34 cellular contexts compared by ENCODE assay signal in the genomic region with DNA sequence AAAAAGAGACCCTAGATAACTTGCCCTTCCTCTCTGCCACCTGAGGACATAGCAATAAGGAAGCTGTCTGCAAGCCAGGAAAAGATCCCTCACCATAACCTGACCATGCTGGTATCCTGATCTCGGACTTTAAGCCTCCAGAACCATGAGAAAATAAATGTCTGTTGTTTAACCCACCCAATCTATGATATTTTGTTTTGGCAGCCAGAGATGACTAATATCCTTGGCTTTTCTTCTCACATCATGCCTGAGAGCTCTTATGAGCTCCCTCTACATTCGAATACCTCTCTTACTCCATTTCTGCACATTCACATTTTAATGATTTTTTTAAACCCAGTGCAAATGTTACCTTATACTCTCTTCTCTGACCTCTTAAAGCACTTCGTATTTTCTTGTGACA.
"Had no signal": no experiment of that assay in that cellular context is flagged by ENCODE, and none has a peak within 500 bp of the region (broad histone marks: within the 10 kb centered on the region; RNA-seq: fewer than 3 reads in every experiment).

No MANE protein-coding gene starts in this region.

- H3K27ac Mint-ChIP-seq: activated CD4-positive, alpha-beta memory T cell treated with anti-CD3 and anti-CD28 coated beads, Interleukin-2, amount 10 ng/mL, durations not matched to agents 7 days and 5 days; activated CD4-positive, alpha-beta T cell treated with anti-CD3 and anti-CD28 coated beads, Interleukin-2, amount 10 ng/mL, durations not matched to agents 24 days and 14 days; activated T-cell treated with anti-CD3 and anti-CD28 coated beads, Interleukin-2, amount 50 U/mL, for 24 hours; brain; immature natural killer cell; naive thymus-derived CD8-positive, alpha-beta T cell; neural progenitor cell; T-helper 1 cell treated with Interleukin-12 subunit alpha and Interleukin-12 subunit beta and Interleukin-4 antibody, amounts not matched to agents 30 μg/mL and 1 μg/mL, for 36 hours had no signal

- DNase-seq: activated CD4-positive, alpha-beta memory T cell treated with anti-CD3 and anti-CD28 coated beads, Interleukin-2, amount 10 ng/mL, durations not matched to agents 7 days and 5 days; activated CD4-positive, alpha-beta T cell treated with anti-CD3 and anti-CD28 coated beads, Interleukin-2, amount 10 ng/mL, durations not matched to agents 24 days and 14 days; activated CD4-positive, CD25-positive, alpha-beta regulatory T cell treated with anti-CD3 and anti-CD28 coated beads, Interleukin-2, amount 50 U/mL, for 72 hours; activated CD8-positive, alpha-beta memory T cell treated with anti-CD3 and anti-CD28 coated beads, Interleukin-2, amount 50 U/mL, for 48 hours; activated gamma-delta T cell; activated naive CD4-positive, alpha-beta T cell treated with anti-CD3 and anti-CD28 coated beads, Interleukin-2, amount 50 U/mL, for 16 hours; activated T-cell treated with anti-CD3 and anti-CD28 coated beads, Interleukin-2, amount 50 U/mL, for 24 hours; caudate nucleus; dermis blood vessel endothelial cell; effector CD8-positive, alpha-beta T cell; foreskin fibroblast; heart left ventricle; hypothalamus; immature natural killer cell; kidney glomerular epithelial cell; left lung; lower lobe of right lung; mesenchymal stem cell; naive thymus-derived CD8-positive, alpha-beta T cell; occipital lobe; posterior cingulate gyrus; right lobe of liver; stimulated activated CD4-positive, alpha-beta T cell treated with anti-CD3 and anti-CD28 coated beads, Interleukin-12 subunit alpha, Interleukin-12 subunit beta, amount 100 ng/mL, for 4 hours; stimulated activated CD4-positive, alpha-beta T cell treated with anti-CD3 and anti-CD28 coated beads, Interleukin-4, amount 100 ng/mL, for 1 hour; stimulated activated naive CD8-positive, alpha-beta T cell treated with anti-CD3 and anti-CD28 coated beads, Interleukin-15, Interleukin-2, amounts not matched to agents 100 U/mL and 50 U/mL, for 24 hours; SW 1271; T1000; testis; transverse colon had no signal

- H3K9me3 Mint-ChIP-seq: activated CD4-positive, alpha-beta T cell treated with anti-CD3 and anti-CD28 coated beads, Interleukin-2, amount 10 ng/mL, durations not matched to agents 24 days and 14 days; brain; neural progenitor cell had no signal

- H3K4me1 Mint-ChIP-seq: activated CD4-positive, alpha-beta memory T cell treated with anti-CD3 and anti-CD28 coated beads, Interleukin-2, amount 10 ng/mL, durations not matched to agents 7 days and 5 days; activated CD4-positive, alpha-beta T cell treated with anti-CD3 and anti-CD28 coated beads, Interleukin-2, amount 10 ng/mL, durations not matched to agents 24 days and 14 days; brain; immature natural killer cell; naive thymus-derived CD8-positive, alpha-beta T cell; neural progenitor cell had no signal

- H3K9me3 ChIP-seq: heart left ventricle, left lung, lower lobe of right lung, right lobe of liver, testis, transverse colon had no signal

- H3K27ac ChIP-seq: epithelial cell of prostate, heart left ventricle, left lung, lower lobe of right lung, neural progenitor cell, right lobe of liver, skin epidermis, testis, transverse colon had no signal

- H3K4me1 ChIP-seq: heart left ventricle, left lung, lower lobe of right lung, right lobe of liver, testis, transverse colon had no signal

- H3K36me3 ChIP-seq: heart left ventricle, left lung, lower lobe of right lung, neural progenitor cell, right lobe of liver, transverse colon had no signal

- H2AFZ ChIP-seq: neural progenitor cell had no signal

- H3K4me3 Mint-ChIP-seq: activated CD4-positive, alpha-beta memory T cell treated with anti-CD3 and anti-CD28 coated beads, Interleukin-2, amount 10 ng/mL, durations not matched to agents 7 days and 5 days; activated CD4-positive, alpha-beta T cell treated with anti-CD3 and anti-CD28 coated beads, Interleukin-2, amount 10 ng/mL, durations not matched to agents 24 days and 14 days; activated T-cell treated with anti-CD3 and anti-CD28 coated beads, Interleukin-2, amount 50 U/mL, for 24 hours; brain; immature natural killer cell; naive thymus-derived CD8-positive, alpha-beta T cell; neural progenitor cell; T-helper 1 cell treated with Interleukin-12 subunit alpha and Interleukin-12 subunit beta and Interleukin-4 antibody, amounts not matched to agents 30 μg/mL and 1 μg/mL, for 36 hours had no signal

- H3K27me3 ChIP-seq: heart left ventricle, left lung, neural progenitor cell, right lobe of liver, testis, transverse colon had no signal

- H3K36me3 Mint-ChIP-seq: brain; immature natural killer cell; naive thymus-derived CD8-positive, alpha-beta T cell; neural progenitor cell had no signal

- ATAC-seq: heart left ventricle; left lung; lower lobe of right lung; right lobe of liver; stimulated activated naive CD8-positive, alpha-beta T cell treated with anti-CD3 and anti-CD28 coated beads, Interleukin-15, Interleukin-2, amounts not matched to agents 100 U/mL and 50 U/mL, for 24 hours had no signal

- H3K4me3 ChIP-seq: heart left ventricle, left lung, lower lobe of right lung, neural progenitor cell, right lobe of liver, skin epidermis, testis, transverse colon had no signal

- H3K27me3 Mint-ChIP-seq: activated CD4-positive, alpha-beta memory T cell treated with anti-CD3 and anti-CD28 coated beads, Interleukin-2, amount 10 ng/mL, durations not matched to agents 7 days and 5 days; activated CD4-positive, alpha-beta T cell treated with anti-CD3 and anti-CD28 coated beads, Interleukin-2, amount 10 ng/mL, durations not matched to agents 24 days and 14 days; activated T-cell treated with anti-CD3 and anti-CD28 coated beads, Interleukin-2, amount 50 U/mL, for 24 hours; naive thymus-derived CD8-positive, alpha-beta T cell had no signal

- H3K4me2 ChIP-seq: neural progenitor cell had no signal
